In the genomic region with DNA sequence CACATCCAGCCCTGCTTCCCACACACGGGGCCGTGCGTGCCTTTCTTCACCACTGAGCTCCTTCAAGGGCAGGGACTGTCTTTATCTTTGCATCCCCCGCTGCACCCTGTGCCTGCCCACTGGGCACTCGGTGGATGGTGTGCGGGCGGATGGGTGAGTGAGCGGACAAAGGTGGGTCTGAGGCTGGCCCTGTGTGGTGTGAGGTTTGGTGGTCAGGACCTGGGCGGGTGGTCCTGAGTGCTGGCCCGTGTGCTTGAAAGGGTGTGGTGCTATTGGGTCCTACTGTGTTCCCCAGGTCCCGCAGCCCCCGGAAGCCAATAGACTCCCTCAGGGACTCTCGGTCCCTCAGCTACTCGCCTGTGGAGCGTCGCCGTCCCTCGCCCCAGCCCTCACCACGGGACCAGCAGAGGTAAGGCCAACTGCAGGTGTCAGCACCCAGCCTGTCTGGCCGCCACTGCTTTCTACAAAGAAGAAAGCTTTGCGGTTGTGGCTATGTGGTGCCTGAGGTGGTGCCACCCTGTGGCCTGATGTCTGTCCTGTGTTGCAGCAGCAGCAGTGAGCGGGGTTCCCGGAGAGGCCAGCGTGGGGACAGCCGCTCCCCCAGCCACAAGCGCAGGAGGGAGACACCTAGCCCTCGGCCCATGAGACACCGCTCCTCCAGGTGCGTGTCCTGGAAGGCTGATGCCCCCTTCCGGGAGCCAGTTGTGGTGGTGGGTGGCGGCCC, we compare ENCODE assay signal across 1 cellular context.
TF ChIP-seq lines count a peak whose summit lies in the region.

No MANE protein-coding gene starts in this region.

TF ChIP-seq in SK-N-SH treated with all-trans-retinoic acid at 6 μM for 48 hours, 23 proteins besides CTCF, POLR2A, EP300 and RAD21 (continued from another document):
- TF ChIP-seq, protein P1, sequence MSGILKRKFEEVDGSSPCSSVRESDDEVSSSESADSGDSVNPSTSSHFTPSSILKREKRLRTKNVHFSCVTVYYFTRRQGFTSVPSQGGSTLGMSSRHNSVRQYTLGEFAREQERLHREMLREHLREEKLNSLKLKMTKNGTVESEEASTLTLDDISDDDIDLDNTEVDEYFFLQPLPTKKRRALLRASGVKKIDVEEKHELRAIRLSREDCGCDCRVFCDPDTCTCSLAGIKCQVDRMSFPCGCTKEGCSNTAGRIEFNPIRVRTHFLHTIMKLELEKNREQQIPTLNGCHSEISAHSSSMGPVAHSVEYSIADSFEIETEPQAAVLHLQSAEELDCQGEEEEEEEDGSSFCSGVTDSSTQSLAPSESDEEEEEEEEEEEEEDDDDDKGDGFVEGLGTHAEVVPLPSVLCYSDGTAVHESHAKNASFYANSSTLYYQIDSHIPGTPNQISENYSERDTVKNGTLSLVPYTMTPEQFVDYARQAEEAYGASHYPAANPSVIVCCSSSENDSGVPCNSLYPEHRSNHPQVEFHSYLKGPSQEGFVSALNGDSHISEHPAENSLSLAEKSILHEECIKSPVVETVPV (CRISPR knock-in tag; IDR thresholded peaks at IDR 0.05) = no peak
